In genomic region chr11:72780291-72781062, GRCh38 we compare ENCODE assay signal across 8 cellular contexts. TPM values are rescaled to one million over a fixed set of nuclear protein-coding genes. Genes with fewer than 3 reads are reported as not detected.
A peak's percentile ranks its signal among the peaks of the same experiment; 100 is the strongest.
DNase-seq lines count a peak whose midpoint lies in the region; ATAC-seq lines count a peak whose summit lies in the region.

No MANE protein-coding gene starts in this region.

- H3K36me3 Mint-ChIP-seq in activated CD4-positive, alpha-beta T cell treated with anti-CD3 and anti-CD28 coated beads for 36 hours (ENCODE audit: low read depth) = no peaks in the 10 kb centered on the region
- no peaks in the 10 kb centered on the region for H3K36me3 Mint-ChIP-seq in activated naive CD8-positive, alpha-beta T cell treated with anti-CD3 and anti-CD28 coated beads, Interleukin-2, amount 50 U/mL, for 24 hours (ENCODE audit: low read depth)

- H3K27me3 Mint-ChIP-seq in activated CD4-positive, alpha-beta T cell treated with anti-CD3 and anti-CD28 coated beads for 36 hours = no peaks in the 10 kb centered on the region
- peaks cover 5% of the 10 kb centered on the region for H3K27me3 Mint-ChIP-seq in activated naive CD8-positive, alpha-beta T cell treated with anti-CD3 and anti-CD28 coated beads, Interleukin-2, amount 50 U/mL, for 24 hours

- intact Hi-C loops in activated CD4-positive, alpha-beta T cell treated with anti-CD3 and anti-CD28 coated beads for 36 hours (cut with DNase I, micrococcal nuclease) = loop anchor here in 1 of 2 experiments (1.0 kb wide), 2 partner anchors 28 to 34 kb away; partner anchors contain the start of genes ARAP1 and ATG16L2

- CTCF ChIA-PET in activated CD4-positive, alpha-beta T cell treated with anti-CD3 and anti-CD28 coated beads for 36 hours (lab: Charles Lee) = interaction anchor here (0.5 to 1.3 kb wide), 2 partner anchors 55 to 76 kb away, joined by 3 to 4 read pairs; no protein-coding TSS in a partner anchor

- no peak for DNase-seq in activated CD4-positive, alpha-beta T cell treated with anti-CD3 and anti-CD28 coated beads for 36 hours
- DNase-seq in activated CD4-positive, alpha-beta T cell treated with anti-CD3 and anti-CD28 coated beads for 4 hours = no peak
- DNase-seq in activated naive CD8-positive, alpha-beta T cell treated with anti-CD3 and anti-CD28 coated beads, Interleukin-2, amount 50 U/mL, for 24 hours = no peak
- peak; percentile 52 for DNase-seq in left lobe of liver (ENCODE audit: low spot score)
- peak in 1 of 49 donors; percentile 39 for DNase-seq in substantia nigra (lab: John Stamatoyannopoulos, UW)
- DNase-seq in NOMO-1 treated with dmso at 0.1 percent for 144 hours (lab: John Stamatoyannopoulos, UW; ENCODE audit: unreplicated experiment) = no peak
- no peak for DNase-seq in cerebellar cortex (ENCODE audit: low spot score)
- DNase-seq in NCI-H345 treated with DMSO at 0.1 percent for 48 hours (lab: John Stamatoyannopoulos, UW; ENCODE audit: unreplicated experiment) = no peak

- no peaks in the 10 kb centered on the region for H3K9me3 Mint-ChIP-seq in activated CD4-positive, alpha-beta T cell treated with anti-CD3 and anti-CD28 coated beads for 36 hours (ENCODE audit: low read depth)
- H3K9me3 Mint-ChIP-seq in activated naive CD8-positive, alpha-beta T cell treated with anti-CD3 and anti-CD28 coated beads, Interleukin-2, amount 50 U/mL, for 24 hours = no peaks in the 10 kb centered on the region

- peaks cover 16% of the 10 kb centered on the region for H3K4me1 Mint-ChIP-seq in activated CD4-positive, alpha-beta T cell treated with anti-CD3 and anti-CD28 coated beads for 36 hours
- H3K4me1 Mint-ChIP-seq in activated naive CD8-positive, alpha-beta T cell treated with anti-CD3 and anti-CD28 coated beads, Interleukin-2, amount 50 U/mL, for 24 hours = peaks cover 11% of the 10 kb centered on the region

- H3K27ac ChIP-seq in substantia nigra (ENCODE audit: low read depth, low read length, poor library complexity, severe bottlenecking) = peak overlapping the region; percentile 76

- no peak for ATAC-seq in activated CD4-positive, alpha-beta T cell treated with anti-CD3 and anti-CD28 coated beads for 36 hours
- no peak for ATAC-seq in activated naive CD8-positive, alpha-beta T cell treated with anti-CD3 and anti-CD28 coated beads, Interleukin-2, amount 50 U/mL, for 24 hours
- no peak for ATAC-seq in left lobe of liver

- no peak overlapping the region for H3K27ac Mint-ChIP-seq in activated CD4-positive, alpha-beta T cell treated with anti-CD3 and anti-CD28 coated beads for 36 hours
- no peak overlapping the region for H3K27ac Mint-ChIP-seq in activated naive CD8-positive, alpha-beta T cell treated with anti-CD3 and anti-CD28 coated beads, Interleukin-2, amount 50 U/mL, for 24 hours

- H3K4me3 Mint-ChIP-seq in activated CD4-positive, alpha-beta T cell treated with anti-CD3 and anti-CD28 coated beads for 36 hours = peak overlapping the region; percentile 62
- peak overlapping the region; percentile 48 for H3K4me3 Mint-ChIP-seq in activated naive CD8-positive, alpha-beta T cell treated with anti-CD3 and anti-CD28 coated beads, Interleukin-2, amount 50 U/mL, for 24 hours

- POLR2A ChIA-PET in activated CD4-positive, alpha-beta T cell treated with anti-CD3 and anti-CD28 coated beads for 36 hours (lab: Charles Lee) = interaction anchor here (0.6 kb wide), 1 partner anchor 107 kb away, joined by 3 read pairs; no protein-coding TSS in a partner anchor

RNA-seq across cellular contexts. Expression of gene STARD10, which starts 13.4 kb away (rescaled TPM):
- total RNA-seq in activated CD4-positive, alpha-beta T cell treated with anti-CD3 and anti-CD28 coated beads for 36 hours = 10 to 100 TPM in 1 of 2 experiments, 1 to 10 TPM in 1; 8.3 to 12.9 TPM
- 493 TPM for total RNA-seq in left lobe of liver

RNA-seq across cellular contexts. Expression of gene ARAP1, which starts 28.3 kb away (rescaled TPM):
- total RNA-seq in activated CD4-positive, alpha-beta T cell treated with anti-CD3 and anti-CD28 coated beads for 36 hours = 10 to 100 TPM; 69.9 to 76.6 TPM
- total RNA-seq in left lobe of liver = 37.5 TPM

RNA-seq across cellular contexts. Expression of gene ATG16L2, which starts 33.7 kb away (rescaled TPM):
- total RNA-seq in activated CD4-positive, alpha-beta T cell treated with anti-CD3 and anti-CD28 coated beads for 36 hours = 10 to 100 TPM; 55.3 to 59.4 TPM
- total RNA-seq in left lobe of liver = 23.4 TPM

Comparison
In these comparisons a context has a peak if more than half of its experiments do, and no peak if none do; other contexts are left out.
1. RNA of gene STARD10, which starts 13.4 kb away (total RNA-seq): 493 TPM in left lobe of liver (single experiment); 8.3 to 12.9 TPM in activated CD4-positive, alpha-beta T cell treated with anti-CD3 and anti-CD28 coated beads for 36 hours; every median in the first group is over 10 times any median in the second.